ENCODE assay signal across 1 cellular context in the genomic region with DNA sequence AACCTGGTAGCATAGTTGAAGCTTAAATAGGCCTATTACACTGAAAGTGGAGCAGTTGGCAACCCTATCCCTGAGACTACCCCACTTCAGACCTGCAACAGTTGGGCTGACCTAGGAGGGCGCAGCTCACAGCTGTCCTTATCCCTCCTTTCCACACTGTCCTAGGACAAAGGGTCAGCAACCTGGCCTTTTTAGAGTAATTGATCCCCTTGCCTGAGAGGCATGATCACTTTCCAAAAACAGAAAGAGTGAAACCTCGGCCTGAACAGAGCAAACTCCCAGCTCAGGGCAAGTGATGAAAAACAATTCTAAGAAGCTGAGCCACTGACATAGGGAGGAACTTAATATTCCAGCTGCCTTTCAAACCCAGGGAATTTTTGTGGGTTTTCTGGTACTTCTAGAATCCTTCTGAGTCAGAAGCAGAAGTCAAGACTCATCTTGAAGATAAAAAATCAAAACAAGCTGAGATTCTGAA.
TF ChIP-seq lines count a peak whose summit lies in the region.

No MANE protein-coding gene starts in this region.

TF ChIP-seq in HepG2, 621 proteins besides CTCF, POLR2A, EP300 and RAD21 (continued from another document):
- TF ChIP-seq, protein P1, sequence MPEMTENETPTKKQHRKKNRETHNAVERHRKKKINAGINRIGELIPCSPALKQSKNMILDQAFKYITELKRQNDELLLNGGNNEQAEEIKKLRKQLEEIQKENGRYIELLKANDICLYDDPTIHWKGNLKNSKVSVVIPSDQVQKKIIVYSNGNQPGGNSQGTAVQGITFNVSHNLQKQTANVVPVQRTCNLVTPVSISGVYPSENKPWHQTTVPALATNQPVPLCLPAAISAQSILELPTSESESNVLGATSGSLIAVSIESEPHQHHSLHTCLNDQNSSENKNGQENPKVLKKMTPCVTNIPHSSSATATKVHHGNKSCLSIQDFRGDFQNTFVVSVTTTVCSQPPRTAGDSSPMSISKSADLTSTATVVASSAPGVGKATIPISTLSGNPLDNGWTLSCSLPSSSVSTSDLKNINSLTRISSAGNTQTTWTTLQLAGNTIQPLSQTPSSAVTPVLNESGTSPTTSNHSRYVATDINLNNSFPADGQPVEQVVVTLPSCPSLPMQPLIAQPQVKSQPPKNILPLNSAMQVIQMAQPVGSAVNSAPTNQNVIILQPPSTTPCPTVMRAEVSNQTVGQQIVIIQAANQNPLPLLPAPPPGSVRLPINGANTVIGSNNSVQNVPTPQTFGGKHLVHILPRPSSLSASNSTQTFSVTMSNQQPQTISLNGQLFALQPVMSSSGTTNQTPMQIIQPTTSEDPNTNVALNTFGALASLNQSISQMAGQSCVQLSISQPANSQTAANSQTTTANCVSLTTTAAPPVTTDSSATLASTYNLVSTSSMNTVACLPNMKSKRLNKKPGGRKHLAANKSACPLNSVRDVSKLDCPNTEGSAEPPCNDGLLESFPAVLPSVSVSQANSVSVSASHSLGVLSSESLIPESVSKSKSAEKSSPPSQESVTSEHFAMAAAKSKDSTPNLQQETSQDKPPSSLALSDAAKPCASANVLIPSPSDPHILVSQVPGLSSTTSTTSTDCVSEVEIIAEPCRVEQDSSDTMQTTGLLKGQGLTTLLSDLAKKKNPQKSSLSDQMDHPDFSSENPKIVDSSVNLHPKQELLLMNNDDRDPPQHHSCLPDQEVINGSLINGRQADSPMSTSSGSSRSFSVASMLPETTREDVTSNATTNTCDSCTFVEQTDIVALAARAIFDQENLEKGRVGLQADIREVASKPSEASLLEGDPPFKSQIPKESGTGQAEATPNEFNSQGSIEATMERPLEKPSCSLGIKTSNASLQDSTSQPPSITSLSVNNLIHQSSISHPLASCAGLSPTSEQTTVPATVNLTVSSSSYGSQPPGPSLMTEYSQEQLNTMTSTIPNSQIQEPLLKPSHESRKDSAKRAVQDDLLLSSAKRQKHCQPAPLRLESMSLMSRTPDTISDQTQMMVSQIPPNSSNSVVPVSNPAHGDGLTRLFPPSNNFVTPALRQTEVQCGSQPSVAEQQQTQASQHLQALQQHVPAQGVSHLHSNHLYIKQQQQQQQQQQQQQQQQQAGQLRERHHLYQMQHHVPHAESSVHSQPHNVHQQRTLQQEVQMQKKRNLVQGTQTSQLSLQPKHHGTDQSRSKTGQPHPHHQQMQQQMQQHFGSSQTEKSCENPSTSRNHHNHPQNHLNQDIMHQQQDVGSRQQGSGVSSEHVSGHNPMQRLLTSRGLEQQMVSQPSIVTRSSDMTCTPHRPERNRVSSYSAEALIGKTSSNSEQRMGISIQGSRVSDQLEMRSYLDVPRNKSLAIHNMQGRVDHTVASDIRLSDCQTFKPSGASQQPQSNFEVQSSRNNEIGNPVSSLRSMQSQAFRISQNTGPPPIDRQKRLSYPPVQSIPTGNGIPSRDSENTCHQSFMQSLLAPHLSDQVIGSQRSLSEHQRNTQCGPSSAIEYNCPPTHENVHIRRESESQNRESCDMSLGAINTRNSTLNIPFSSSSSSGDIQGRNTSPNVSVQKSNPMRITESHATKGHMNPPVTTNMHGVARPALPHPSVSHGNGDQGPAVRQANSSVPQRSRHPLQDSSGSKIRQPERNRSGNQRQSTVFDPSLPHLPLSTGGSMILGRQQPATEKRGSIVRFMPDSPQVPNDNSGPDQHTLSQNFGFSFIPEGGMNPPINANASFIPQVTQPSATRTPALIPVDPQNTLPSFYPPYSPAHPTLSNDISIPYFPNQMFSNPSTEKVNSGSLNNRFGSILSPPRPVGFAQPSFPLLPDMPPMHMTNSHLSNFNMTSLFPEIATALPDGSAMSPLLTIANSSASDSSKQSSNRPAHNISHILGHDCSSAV (CRISPR knock-in tag; IDR thresholded peaks at IDR 0.05; ENCODE audit: borderline replicate concordance): no peak
- TF ChIP-seq HHEX (CRISPR knock-in tag; IDR thresholded peaks at IDR 0.05) (no peak), ZNF441 (CRISPR knock-in tag; IDR thresholded peaks at IDR 0.05; ENCODE audit: borderline replicate concordance) (no peak), ZNF24 (IDR thresholded peaks at IDR 0.05) (no peak), MBD4 (IDR thresholded peaks at IDR 0.05; ENCODE audit: borderline replicate concordance, low read length) (no peak), ZNF224 (CRISPR knock-in tag; IDR thresholded peaks at IDR 0.05) (no peak), ZNF790 (CRISPR knock-in tag; IDR thresholded peaks at IDR 0.05; ENCODE audit: borderline replicate concordance) (no peak), TERF1 (CRISPR knock-in tag; IDR thresholded peaks at IDR 0.05) (no peak), TAF1 (CRISPR knock-in tag; IDR thresholded peaks at IDR 0.05) (no peak), MIER3 (CRISPR knock-in tag; IDR thresholded peaks at IDR 0.05; ENCODE audit: borderline replicate concordance) (no peak), CENPT (CRISPR knock-in tag; IDR thresholded peaks at IDR 0.05; ENCODE audit: low read depth) (no peak), REPIN1 (CRISPR knock-in tag; IDR thresholded peaks at IDR 0.05; ENCODE audit: borderline replicate concordance, low read depth) (no peak)
- TF ChIP-seq, protein P2, sequence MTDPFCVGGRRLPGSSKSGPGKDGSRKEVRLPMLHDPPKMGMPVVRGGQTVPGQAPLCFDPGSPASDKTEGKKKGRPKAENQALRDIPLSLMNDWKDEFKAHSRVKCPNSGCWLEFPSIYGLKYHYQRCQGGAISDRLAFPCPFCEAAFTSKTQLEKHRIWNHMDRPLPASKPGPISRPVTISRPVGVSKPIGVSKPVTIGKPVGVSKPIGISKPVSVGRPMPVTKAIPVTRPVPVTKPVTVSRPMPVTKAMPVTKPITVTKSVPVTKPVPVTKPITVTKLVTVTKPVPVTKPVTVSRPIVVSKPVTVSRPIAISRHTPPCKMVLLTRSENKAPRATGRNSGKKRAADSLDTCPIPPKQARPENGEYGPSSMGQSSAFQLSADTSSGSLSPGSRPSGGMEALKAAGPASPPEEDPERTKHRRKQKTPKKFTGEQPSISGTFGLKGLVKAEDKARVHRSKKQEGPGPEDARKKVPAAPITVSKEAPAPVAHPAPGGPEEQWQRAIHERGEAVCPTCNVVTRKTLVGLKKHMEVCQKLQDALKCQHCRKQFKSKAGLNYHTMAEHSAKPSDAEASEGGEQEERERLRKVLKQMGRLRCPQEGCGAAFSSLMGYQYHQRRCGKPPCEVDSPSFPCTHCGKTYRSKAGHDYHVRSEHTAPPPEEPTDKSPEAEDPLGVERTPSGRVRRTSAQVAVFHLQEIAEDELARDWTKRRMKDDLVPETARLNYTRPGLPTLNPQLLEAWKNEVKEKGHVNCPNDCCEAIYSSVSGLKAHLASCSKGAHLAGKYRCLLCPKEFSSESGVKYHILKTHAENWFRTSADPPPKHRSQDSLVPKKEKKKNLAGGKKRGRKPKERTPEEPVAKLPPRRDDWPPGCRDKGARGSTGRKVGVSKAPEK (CRISPR knock-in tag; IDR thresholded peaks at IDR 0.05; ENCODE audit: borderline replicate concordance): no peak
